7 cellular contexts compared by ENCODE assay signal in genomic region chr1:26788836-26789611, GRCh38. TPM values are rescaled to one million over a fixed set of nuclear protein-coding genes. Genes with fewer than 3 reads are reported as not detected.
A peak's percentile ranks its signal among the peaks of the same experiment; 100 is the strongest.
DNase-seq lines count a peak whose midpoint lies in the region; ATAC-seq, FAIRE-seq and TF ChIP-seq lines count a peak whose summit lies in the region.

No MANE protein-coding gene starts in this region.

- H3K36me3 ChIP-seq in osteoblast (ENCODE audit: insufficient read depth, low read length) (peaks cover 2% of the 10 kb centered on the region), testis (ENCODE audit: low read depth, missing control alignments) (no peaks in the 10 kb centered on the region)

- no peaks in the 10 kb centered on the region for H3K79me2 ChIP-seq in osteoblast (ENCODE audit: insufficient read depth, low read length)

- peak overlapping the region; percentile 76 for H3K4me3 ChIP-seq in osteoblast (ENCODE audit: insufficient read depth, low read length)
- H3K4me3 ChIP-seq in testis = peak overlapping the region; percentile 81 to 90

- no peaks in the 10 kb centered on the region for H3K27me3 ChIP-seq in osteoblast (ENCODE audit: insufficient read depth, low read length)
- no peaks in the 10 kb centered on the region for H3K27me3 ChIP-seq in testis

- peak overlapping the region; percentile 80 for H3K4me2 ChIP-seq in osteoblast (ENCODE audit: insufficient read depth, low read length)

- H3K9me3 Mint-ChIP-seq in activated naive CD8-positive, alpha-beta T cell (ENCODE audit: low read depth) = no peaks in the 10 kb centered on the region
- peaks cover 20% of the 10 kb centered on the region for H3K9me3 Mint-ChIP-seq in glutamatergic neuron (ENCODE audit: unreplicated experiment)

- DNase-seq in GM12892 (ENCODE audit: insufficient read length) (peak; percentile 59), NAMALWA (ENCODE audit: low spot score) (peak; percentile 93), glutamatergic neuron (peak; percentile 82), osteoblast (ENCODE audit: insufficient read length, low spot score, missing footprints) (peak; percentile 97), testis (peak; percentile 91)

- no peaks in the 10 kb centered on the region for H3K27me3 Mint-ChIP-seq in activated naive CD8-positive, alpha-beta T cell
- peaks cover 11% of the 10 kb centered on the region for H3K27me3 Mint-ChIP-seq in glutamatergic neuron (ENCODE audit: unreplicated experiment)

- peaks cover 75% of the 10 kb centered on the region for H3K4me1 Mint-ChIP-seq in activated naive CD8-positive, alpha-beta T cell (ENCODE audit: low read depth)
- peaks cover 43% of the 10 kb centered on the region for H3K4me1 Mint-ChIP-seq in glutamatergic neuron (ENCODE audit: low read depth, unreplicated experiment)

- 0 to 1% methylated on average over 19 of the region's 19 CpGs for WGBS in testis, 2 donors

- peak; percentile 91 for FAIRE-seq in GM12892 (lab: Jason Lieb, UNC)

- H3K36me3 Mint-ChIP-seq in activated naive CD8-positive, alpha-beta T cell = peaks cover 8% of the 10 kb centered on the region
- H3K36me3 Mint-ChIP-seq in glutamatergic neuron (ENCODE audit: unreplicated experiment) = no peaks in the 10 kb centered on the region

- H2AFZ ChIP-seq in osteoblast (ENCODE audit: low read length) = peak overlapping the region; percentile 5

- H3K27ac ChIP-seq in osteoblast (ENCODE audit: low read depth, low read length) (peak overlapping the region; percentile 98), testis (peak overlapping the region; percentile 100)

- peak; percentile 57; the same call in 1 of the 2 replicates for TF ChIP-seq POLR2A in GM12892 (IDR thresholded peaks at IDR 0.05; ENCODE audit: low read depth, low read length)
- no peak for TF ChIP-seq POLR2A in testis (IDR thresholded peaks at IDR 0.05)

- H4K20me1 ChIP-seq in osteoblast (ENCODE audit: insufficient read depth, low read length) = no peaks in the 10 kb centered on the region

- H3K4me1 ChIP-seq in osteoblast (ENCODE audit: insufficient read depth, low read length) (peaks cover 52% of the 10 kb centered on the region), testis (peaks cover 37% of the 10 kb centered on the region)

- H3K4me3 Mint-ChIP-seq in activated naive CD8-positive, alpha-beta T cell = peak overlapping the region; percentile 93
- peak overlapping the region; percentile 83 for H3K4me3 Mint-ChIP-seq in glutamatergic neuron (ENCODE audit: unreplicated experiment)

- H3K9me3 ChIP-seq in osteoblast (ENCODE audit: low read depth, low read length) = no peaks in the 10 kb centered on the region
- H3K9me3 ChIP-seq in testis = no peaks in the 10 kb centered on the region

- TF ChIP-seq CTCF in glutamatergic neuron (IDR thresholded peaks at IDR 0.05; ENCODE audit: partially characterized antibody, unreplicated experiment) = peak; percentile 88
- TF ChIP-seq CTCF in osteoblast (IDR thresholded peaks at IDR 0.05; ENCODE audit: extremely low read depth, low read depth, low read length) = peak; percentile 98
- peak; percentile 88 to 98 (median 96) for TF ChIP-seq CTCF in testis (IDR thresholded peaks at IDR 0.05)

- ATAC-seq in SK-N-SH treated with all-trans-retinoic acid at 6 μM for 48 hours = peak; percentile 52

- peak overlapping the region; percentile 96 for H3K27ac Mint-ChIP-seq in activated naive CD8-positive, alpha-beta T cell
- peak overlapping the region; percentile 80 for H3K27ac Mint-ChIP-seq in glutamatergic neuron (ENCODE audit: unreplicated experiment)

- intact Hi-C loops in testis (cut with DNase I; ENCODE audit: low total_unique reads) = loop anchor here (5.0 kb wide), 1 partner anchor 92 kb away; the partner anchor contains the start of gene ARID1A

TF ChIP-seq in SK-N-SH treated with all-trans-retinoic acid at 6 μM for 48 hours, 23 proteins besides CTCF, POLR2A, EP300 and RAD21:
- TF ChIP-seq ZC3H10 (CRISPR knock-in tag; IDR thresholded peaks at IDR 0.05) (no peak), TOX (CRISPR knock-in tag; IDR thresholded peaks at IDR 0.05; ENCODE audit: borderline replicate concordance) (no peak), ZFP3 (CRISPR knock-in tag; IDR thresholded peaks at IDR 0.05) (no peak), ISL1 (CRISPR knock-in tag; IDR thresholded peaks at IDR 0.05) (no peak), BACH2 (CRISPR knock-in tag; IDR thresholded peaks at IDR 0.05; ENCODE audit: borderline replicate concordance) (no peak), CSDC2 (CRISPR knock-in tag; IDR thresholded peaks at IDR 0.05) (no peak), OSR1 (CRISPR knock-in tag; IDR thresholded peaks at IDR 0.05) (no peak), ESRRG (CRISPR knock-in tag; IDR thresholded peaks at IDR 0.05) (no peak), ZFP30 (CRISPR knock-in tag; IDR thresholded peaks at IDR 0.05) (no peak), RARB (CRISPR knock-in tag; IDR thresholded peaks at IDR 0.05) (no peak), SNAI2 (CRISPR knock-in tag; IDR thresholded peaks at IDR 0.05) (no peak), ZNF565 (CRISPR knock-in tag; conservative IDR thresholded peaks at IDR 0.05; ENCODE audit: low read depth) (no peak), TCF4 (CRISPR knock-in tag; IDR thresholded peaks at IDR 0.05; ENCODE audit: borderline replicate concordance) (no peak), POU6F1 (CRISPR knock-in tag; IDR thresholded peaks at IDR 0.05; ENCODE audit: borderline replicate concordance, low read depth) (no peak)
- TF ChIP-seq, protein P1, sequence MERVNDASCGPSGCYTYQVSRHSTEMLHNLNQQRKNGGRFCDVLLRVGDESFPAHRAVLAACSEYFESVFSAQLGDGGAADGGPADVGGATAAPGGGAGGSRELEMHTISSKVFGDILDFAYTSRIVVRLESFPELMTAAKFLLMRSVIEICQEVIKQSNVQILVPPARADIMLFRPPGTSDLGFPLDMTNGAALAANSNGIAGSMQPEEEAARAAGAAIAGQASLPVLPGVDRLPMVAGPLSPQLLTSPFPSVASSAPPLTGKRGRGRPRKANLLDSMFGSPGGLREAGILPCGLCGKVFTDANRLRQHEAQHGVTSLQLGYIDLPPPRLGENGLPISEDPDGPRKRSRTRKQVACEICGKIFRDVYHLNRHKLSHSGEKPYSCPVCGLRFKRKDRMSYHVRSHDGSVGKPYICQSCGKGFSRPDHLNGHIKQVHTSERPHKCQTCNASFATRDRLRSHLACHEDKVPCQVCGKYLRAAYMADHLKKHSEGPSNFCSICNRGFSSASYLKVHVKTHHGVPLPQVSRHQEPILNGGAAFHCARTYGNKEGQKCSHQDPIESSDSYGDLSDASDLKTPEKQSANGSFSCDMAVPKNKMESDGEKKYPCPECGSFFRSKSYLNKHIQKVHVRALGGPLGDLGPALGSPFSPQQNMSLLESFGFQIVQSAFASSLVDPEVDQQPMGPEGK (CRISPR knock-in tag; IDR thresholded peaks at IDR 0.05; ENCODE audit: borderline replicate concordance) = no peak
- TF ChIP-seq, protein P2, sequence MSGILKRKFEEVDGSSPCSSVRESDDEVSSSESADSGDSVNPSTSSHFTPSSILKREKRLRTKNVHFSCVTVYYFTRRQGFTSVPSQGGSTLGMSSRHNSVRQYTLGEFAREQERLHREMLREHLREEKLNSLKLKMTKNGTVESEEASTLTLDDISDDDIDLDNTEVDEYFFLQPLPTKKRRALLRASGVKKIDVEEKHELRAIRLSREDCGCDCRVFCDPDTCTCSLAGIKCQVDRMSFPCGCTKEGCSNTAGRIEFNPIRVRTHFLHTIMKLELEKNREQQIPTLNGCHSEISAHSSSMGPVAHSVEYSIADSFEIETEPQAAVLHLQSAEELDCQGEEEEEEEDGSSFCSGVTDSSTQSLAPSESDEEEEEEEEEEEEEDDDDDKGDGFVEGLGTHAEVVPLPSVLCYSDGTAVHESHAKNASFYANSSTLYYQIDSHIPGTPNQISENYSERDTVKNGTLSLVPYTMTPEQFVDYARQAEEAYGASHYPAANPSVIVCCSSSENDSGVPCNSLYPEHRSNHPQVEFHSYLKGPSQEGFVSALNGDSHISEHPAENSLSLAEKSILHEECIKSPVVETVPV (CRISPR knock-in tag; IDR thresholded peaks at IDR 0.05) = no peak

RNA-seq across cellular contexts. Expression of gene PIGV, which starts 1.3 kb away (rescaled TPM):
- polyA plus RNA-seq in GM12892 (2012; ENCODE audit: missing spikeins) = 12.9 TPM
- total RNA-seq in glutamatergic neuron (ENCODE audit: unreplicated experiment) = 6.7 TPM
- total RNA-seq in osteoblast = 18.1 and 19.2 TPM in 2 replicates
- total RNA-seq in testis = 10 to 100 TPM; 47.6 to 52.5 TPM
- 101 TPM for polyA plus RNA-seq in testis (ENCODE audit: insufficient read depth, low read depth, low replicate concordance)

RNA-seq across cellular contexts. Expression of gene ZDHHC18, which starts 37.5 kb away (rescaled TPM):
- polyA plus RNA-seq in GM12892 (2012; ENCODE audit: missing spikeins) = 22.0 TPM
- total RNA-seq in glutamatergic neuron (ENCODE audit: unreplicated experiment) = 52.6 TPM
- total RNA-seq in osteoblast = 6.2 and 7.6 TPM in 2 replicates
- 10 to 100 TPM; 20.6 to 30.7 TPM for total RNA-seq in testis
- polyA plus RNA-seq in testis (ENCODE audit: insufficient read depth, low read depth, low replicate concordance) = 17.9 TPM

Comparison
In these comparisons a context has a peak if more than half of its experiments do, and no peak if none do; other contexts are left out.
1. Peak in every context shown above with its lines: DNase-seq, ATAC-seq, H3K4me3 ChIP-seq and H3K27ac ChIP-seq.